ENCODE assay signal across 8 cellular contexts in the genomic region with DNA sequence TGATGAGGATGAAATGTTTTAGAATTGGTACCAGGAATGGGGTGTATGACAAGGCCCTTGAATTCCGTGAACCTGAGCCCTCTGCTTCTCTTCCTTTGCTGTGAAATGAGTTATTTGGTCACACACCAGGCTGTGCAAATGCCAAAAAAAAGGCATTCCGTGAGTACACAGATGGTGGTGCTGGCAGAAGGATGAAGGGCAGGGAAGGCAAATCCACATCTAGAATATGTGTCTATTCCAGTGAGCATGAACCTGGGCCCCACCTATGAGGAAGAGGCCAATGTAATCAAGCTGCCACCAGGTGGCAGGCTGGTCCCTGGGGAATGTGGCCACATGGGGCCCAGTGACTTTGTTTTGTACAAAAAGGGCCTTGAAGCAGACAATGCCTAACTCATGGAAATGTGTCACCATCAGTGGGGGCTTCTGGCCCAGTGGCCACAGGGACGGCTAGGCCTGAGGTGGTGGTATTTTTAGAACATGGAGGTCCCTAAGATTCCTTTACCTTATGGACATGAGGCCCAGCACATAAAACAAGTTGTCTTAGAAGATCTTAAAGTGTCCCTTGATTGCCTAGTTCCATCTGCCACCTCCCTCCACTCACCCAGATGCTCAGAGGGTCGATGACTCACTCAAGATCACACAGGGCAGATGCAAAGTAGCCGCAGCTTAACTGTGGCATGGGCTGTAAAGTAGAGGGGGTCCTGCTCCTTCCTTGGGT. TPM values are rescaled to one million over a fixed set of nuclear protein-coding genes. Genes with fewer than 3 reads are reported as not detected.
A peak's percentile ranks its signal among the peaks of the same experiment; 100 is the strongest.
DNase-seq lines count a peak whose midpoint lies in the region; ATAC-seq and TF ChIP-seq lines count a peak whose summit lies in the region.

No MANE protein-coding gene starts in this region.

- H3K27ac Mint-ChIP-seq in activated naive CD4-positive, alpha-beta T cell treated with anti-CD3 and anti-CD28 coated beads for 36 hours, result peak overlapping the region; percentile 75
- no peak overlapping the region for H3K27ac Mint-ChIP-seq in glutamatergic neuron (ENCODE audit: unreplicated experiment)

- peak overlapping the region; percentile 9 to 73; a peak in 2 of 4 replicates for H4K8ac ChIP-seq in IMR-90 (ENCODE audit: low read depth in 2 of 2, low read length in 2 of 2)

- peaks cover 5 to 11% of the 10 kb centered on the region in 2 experiments for H3K79me1 ChIP-seq in IMR-90 (ENCODE audit: low read depth in 1 of 2, low read length in 2 of 2)

- H2BK5ac ChIP-seq in IMR-90 (ENCODE audit: low read depth, low read length, poor library complexity, severe bottlenecking), result no peak overlapping the region

- peaks cover 28% of the 10 kb centered on the region for H3K4me1 Mint-ChIP-seq in activated naive CD4-positive, alpha-beta T cell treated with anti-CD3 and anti-CD28 coated beads for 36 hours (ENCODE audit: low read depth)
- H3K4me1 Mint-ChIP-seq in glutamatergic neuron (ENCODE audit: low read depth, unreplicated experiment), result peaks cover 4% of the 10 kb centered on the region

- intact Hi-C loops in IMR-90 (cut with micrococcal nuclease), result loop anchor here (1.0 kb wide), 1 partner anchor 94 kb away; no protein-coding TSS in a partner anchor
- intact Hi-C loops in activated naive CD4-positive, alpha-beta T cell treated with anti-CD3 and anti-CD28 coated beads for 36 hours (cut with micrococcal nuclease), result loop anchor here (1.0 to 2.0 kb wide), 3 partner anchors 35 to 212 kb away; no protein-coding TSS in a partner anchor

- H3K27me3 ChIP-seq in IMR-90 (ENCODE audit: control insufficient read depth, insufficient read depth, low read length), result no peaks in the 10 kb centered on the region

- peak overlapping the region; percentile 10 for H2AK9ac ChIP-seq in IMR-90 (replicated peaks; ENCODE audit: low read depth, low read length, poor library complexity)

- no peaks in the 10 kb centered on the region for H3K9me3 Mint-ChIP-seq in activated naive CD4-positive, alpha-beta T cell treated with anti-CD3 and anti-CD28 coated beads for 36 hours
- peaks cover 7% of the 10 kb centered on the region for H3K9me3 Mint-ChIP-seq in glutamatergic neuron (ENCODE audit: unreplicated experiment)

- BruUV-seq in IMR-90 (replicated peaks; lab: Mats Ljungman, UMichigan), result no TSS peak

- H2BK20ac ChIP-seq in IMR-90 (ENCODE audit: low read depth, low read length), result peak overlapping the region; percentile 54; the same call in 1 of the 2 replicates

- 78% methylated on average over 1 of the region's 5 CpGs; no CpG with 5 or more reads in 1 of the 2 experiments for WGBS in IMR-90 (ENCODE audit: extremely low coverage in 2 of 2, insufficient read length in 1 of 2), 2 experiments

- no peaks in the 10 kb centered on the region for H4K20me1 ChIP-seq in IMR-90 (ENCODE audit: insufficient read depth, low read length)

- TF ChIP-seq CTCF in IMR-90 (conservative IDR thresholded peaks at IDR 0.05; ENCODE audit: low read depth, low read length) (peak; percentile 87), glutamatergic neuron (IDR thresholded peaks at IDR 0.05; ENCODE audit: partially characterized antibody, unreplicated experiment) (peak; percentile 36)

- peaks cover 13% of the 10 kb centered on the region for H3K4me1 ChIP-seq in IMR-90 (ENCODE audit: control insufficient read depth, insufficient read depth, low read length)

- H3K9me3 ChIP-seq in IMR-90 (ENCODE audit: control insufficient read depth, insufficient read depth, low read length), result no peaks in the 10 kb centered on the region

- peak overlapping the region; percentile 46; the same call in 2 of the 3 replicates for H2BK15ac ChIP-seq in IMR-90 (ENCODE audit: low read depth, low read length)

- in situ Hi-C loops in IMR-90 (cut with MboI; ENCODE audit: low sequenced_read_pairs), result loop anchor here (10.0 kb wide), 2 partner anchors 94 to 286 kb away; no protein-coding TSS in a partner anchor

- peak overlapping the region; percentile 85 for H2AFZ ChIP-seq in IMR-90 (replicated peaks; ENCODE audit: low read length, poor library complexity)

- peak overlapping the region; percentile 75 for H2AK5ac ChIP-seq in IMR-90 (ENCODE audit: low read depth, low read length)

- ATAC-seq in IMR-90 (ENCODE audit: low read depth), result no peak; the same call in 1 of the 2 replicates
- ATAC-seq in GM19397 (IDR thresholded peaks at IDR 0.05; ENCODE audit: unreplicated experiment), result no peak
- no peak for ATAC-seq in HG03354 (IDR thresholded peaks at IDR 0.05; ENCODE audit: poor library complexity, severe bottlenecking, unreplicated experiment)

- H3K4me3 ChIP-seq in IMR-90 (ENCODE audit: insufficient read depth, low read depth, low read length), result no peak overlapping the region

- H3K4me3 Mint-ChIP-seq in activated naive CD4-positive, alpha-beta T cell treated with anti-CD3 and anti-CD28 coated beads for 36 hours, result no peak overlapping the region
- no peak overlapping the region for H3K4me3 Mint-ChIP-seq in glutamatergic neuron (ENCODE audit: unreplicated experiment)

- H3K36me3 Mint-ChIP-seq in activated naive CD4-positive, alpha-beta T cell treated with anti-CD3 and anti-CD28 coated beads for 36 hours (ENCODE audit: low read depth), result no peaks in the 10 kb centered on the region
- peaks cover 6% of the 10 kb centered on the region for H3K36me3 Mint-ChIP-seq in glutamatergic neuron (ENCODE audit: unreplicated experiment)

- dilution Hi-C loops in IMR-90 (cut with HindIII; ENCODE audit: low sequenced_read_pairs, unreplicated experiment), result no loop called here

- no peak overlapping the region for H3K18ac ChIP-seq in IMR-90 (ENCODE audit: low read depth, low read length)

- TF ChIP-seq POLR2A in IMR-90 (IDR thresholded peaks at IDR 0.05; ENCODE audit: low read depth, low read length), result no peak

- CTCF ChIA-PET in IMR-90 (lab: Yijun Ruan, JAX), result interaction anchor here (1.2 kb wide), 1 partner anchor 35 kb away, joined by 3 read pairs; no protein-coding TSS in a partner anchor
- CTCF ChIA-PET in activated naive CD4-positive, alpha-beta T cell treated with anti-CD3 and anti-CD28 coated beads for 36 hours (lab: Charles Lee), result interaction anchor here (0.6 to 14.3 kb wide), 26 partner anchors 8 to 210 kb away, joined by 3 to 287 read pairs (median 3); a partner anchor contains a TSS

- DNase-seq in DMS153 (lab: John Stamatoyannopoulos, UW) (peak; percentile 16), IMR-90 (peak; percentile 70), SK-N-DZ (ENCODE audit: low spot score) (peak; percentile 81), glutamatergic neuron (no peak), putamen (ENCODE audit: low spot score) (peak; percentile 78)
- peak; percentile 89 for DNase-seq in activated naive CD4-positive, alpha-beta T cell treated with anti-CD3 and anti-CD28 coated beads for 36 hours

- no peak overlapping the region for H3K23ac ChIP-seq in IMR-90 (ENCODE audit: low read depth, low read length)

- POLR2A ChIA-PET in IMR-90 (lab: Charles Lee; ENCODE audit: unreplicated experiment), result no interaction called here

- peak overlapping the region; percentile 45 for H4K91ac ChIP-seq in IMR-90 (ENCODE audit: insufficient read depth, low read depth, low read length)

- peak overlapping the region; percentile 55 for H3K4ac ChIP-seq in IMR-90 (ENCODE audit: low read depth, low read length)

- TF ChIP-seq RAD21 in IMR-90 (IDR thresholded peaks at IDR 0.05; ENCODE audit: low read length), result peak; percentile 91

- H3K36me3 ChIP-seq in IMR-90 (ENCODE audit: control insufficient read depth, insufficient read depth, low read length), result no peaks in the 10 kb centered on the region

- H3K9ac ChIP-seq in IMR-90 (ENCODE audit: low read depth, low read length), result no peak overlapping the region

- H3K4me2 ChIP-seq in IMR-90 (ENCODE audit: low read depth, low read length), result no peak overlapping the region

- no peak overlapping the region for H3K56ac ChIP-seq in IMR-90 (ENCODE audit: extremely low read depth, insufficient read depth, low read length)

- no peaks in the 10 kb centered on the region for H3K27me3 Mint-ChIP-seq in activated naive CD4-positive, alpha-beta T cell treated with anti-CD3 and anti-CD28 coated beads for 36 hours (ENCODE audit: low read depth)
- H3K27me3 Mint-ChIP-seq in glutamatergic neuron (ENCODE audit: unreplicated experiment), result peaks cover 8% of the 10 kb centered on the region

- no peak overlapping the region for H3K27ac ChIP-seq in IMR-90 (ENCODE audit: insufficient read depth, low read length)

- peaks cover 7% of the 10 kb centered on the region for H3K9me1 ChIP-seq in IMR-90 (ENCODE audit: insufficient read depth, low read length)

- H4K5ac ChIP-seq in IMR-90 (ENCODE audit: low read depth, low read length), result peak overlapping the region; percentile 34; the same call in 1 of the 2 replicates

- 0 out of 2 replicates have a peak overlapping the region, but pooled peaks have one; percentile 54 for H3K14ac ChIP-seq in IMR-90 (replicated peaks; ENCODE audit: low read depth, low read length)

- H2BK120ac ChIP-seq in IMR-90 (ENCODE audit: low read depth, low read length), result 0 out of 2 replicates have a peak overlapping the region, but pooled peaks have one; percentile 40

RNA-seq across cellular contexts. Expression of a gene that starts 3.9 kb away (rescaled TPM):
- total RNA-seq in IMR-90 (2012; rRNA removed) (13.6 and 15.8 TPM in 2 replicates), glutamatergic neuron (ENCODE audit: unreplicated experiment) (43.1 TPM)
- polyA plus RNA-seq in IMR-90 (2012; rRNA removed), result 21.4 and 21.9 TPM in 2 replicates
- polyA plus RNA-seq in IMR-90 (2012; cell fraction: cytosol; rRNA removed), result 12.5 and 16.5 TPM in 2 replicates
- 74.1 and 148 TPM in 2 replicates for polyA plus RNA-seq in IMR-90 (2012; cell fraction: nucleus; rRNA removed; ENCODE audit: low replicate concordance)
- polyA plus RNA-seq in SK-N-DZ (2014; cell fraction: cytosol; rRNA removed), result 20.7 and 26.5 TPM in 2 replicates
- 81.1 and 92.8 TPM in 2 replicates for polyA plus RNA-seq in SK-N-DZ (2014; cell fraction: nucleus; rRNA removed)
- 1 to 10 TPM; 2.8 to 3.9 TPM for total RNA-seq in activated naive CD4-positive, alpha-beta T cell treated with anti-CD3 and anti-CD28 coated beads for 36 hours

RNA-seq across cellular contexts. Expression of a gene that starts 5.7 kb away (rescaled TPM):
- total RNA-seq in IMR-90 (2012; rRNA removed), result 37.8 and 54.8 TPM in 2 replicates
- polyA plus RNA-seq in IMR-90 (2012; rRNA removed), result 24.0 and 38.7 TPM in 2 replicates
- polyA plus RNA-seq in IMR-90 (2012; cell fraction: cytosol; rRNA removed), result 10.1 and 20.7 TPM in 2 replicates
- polyA plus RNA-seq in IMR-90 (2012; cell fraction: nucleus; rRNA removed; ENCODE audit: low replicate concordance), result 57.9 and 59.4 TPM in 2 replicates
- 2.6 and 13.2 TPM in 2 replicates for polyA plus RNA-seq in SK-N-DZ (2014; cell fraction: cytosol; rRNA removed)
- polyA plus RNA-seq in SK-N-DZ (2014; cell fraction: nucleus; rRNA removed), result 3.6 and 4.2 TPM in 2 replicates
- total RNA-seq in activated naive CD4-positive, alpha-beta T cell treated with anti-CD3 and anti-CD28 coated beads for 36 hours, result 1 to 10 TPM; 8.2 to 8.8 TPM
- 0.76 TPM for total RNA-seq in glutamatergic neuron (ENCODE audit: unreplicated experiment)

RNA-seq across cellular contexts. Expression of a gene that starts 34.3 kb away (rescaled TPM):
- total RNA-seq in IMR-90 (2012; rRNA removed), result 0.83 and 0.90 TPM in 2 replicates
- polyA plus RNA-seq in IMR-90 (2012; rRNA removed), result 2.2 and 2.6 TPM in 2 replicates
- 2.1 and 2.8 TPM in 2 replicates for polyA plus RNA-seq in IMR-90 (2012; cell fraction: cytosol; rRNA removed)
- polyA plus RNA-seq in IMR-90 (2012; cell fraction: nucleus; rRNA removed; ENCODE audit: low replicate concordance), result 3.1 and 7.3 TPM in 2 replicates
- 7.2 and 8.6 TPM in 2 replicates for polyA plus RNA-seq in SK-N-DZ (2014; cell fraction: cytosol; rRNA removed)
- polyA plus RNA-seq in SK-N-DZ (2014; cell fraction: nucleus; rRNA removed), result 6.6 and 6.7 TPM in 2 replicates
- 1 to 10 TPM; 1.1 to 1.5 TPM for total RNA-seq in activated naive CD4-positive, alpha-beta T cell treated with anti-CD3 and anti-CD28 coated beads for 36 hours
- 6.2 TPM for total RNA-seq in glutamatergic neuron (ENCODE audit: unreplicated experiment)

RNA-seq across cellular contexts. Expression of a gene that starts 34.4 kb away (rescaled TPM):
- 5.6 and 7.3 TPM in 2 replicates for total RNA-seq in IMR-90 (2012; rRNA removed)
- 7.7 and 8.1 TPM in 2 replicates for polyA plus RNA-seq in IMR-90 (2012; rRNA removed)
- polyA plus RNA-seq in IMR-90 (2012; cell fraction: cytosol; rRNA removed), result 26.6 and 29.1 TPM in 2 replicates
- 10.3 and 20.5 TPM in 2 replicates for polyA plus RNA-seq in IMR-90 (2012; cell fraction: nucleus; rRNA removed; ENCODE audit: low replicate concordance)
- polyA plus RNA-seq in SK-N-DZ (2014; cell fraction: cytosol; rRNA removed), result 58.6 and 61.0 TPM in 2 replicates
- polyA plus RNA-seq in SK-N-DZ (2014; cell fraction: nucleus; rRNA removed), result 29.3 and 42.1 TPM in 2 replicates
- total RNA-seq in activated naive CD4-positive, alpha-beta T cell treated with anti-CD3 and anti-CD28 coated beads for 36 hours, result 10 to 100 TPM; 36.6 to 37.1 TPM
- 5.8 TPM for total RNA-seq in glutamatergic neuron (ENCODE audit: unreplicated experiment)

RNA-seq across cellular contexts. Expression of a gene that starts 34.4 kb away (rescaled TPM):
- 36.9 and 49.7 TPM in 2 replicates for total RNA-seq in IMR-90 (2012; rRNA removed)
- polyA plus RNA-seq in IMR-90 (2012; rRNA removed), result 67.2 and 68.9 TPM in 2 replicates
- polyA plus RNA-seq in IMR-90 (2012; cell fraction: cytosol; rRNA removed), result 118 and 156 TPM in 2 replicates
- polyA plus RNA-seq in IMR-90 (2012; cell fraction: nucleus; rRNA removed; ENCODE audit: low replicate concordance), result 109 and 114 TPM in 2 replicates
- 17.6 and 31.0 TPM in 2 replicates for polyA plus RNA-seq in SK-N-DZ (2014; cell fraction: cytosol; rRNA removed)
- 21.7 and 101 TPM in 2 replicates for polyA plus RNA-seq in SK-N-DZ (2014; cell fraction: nucleus; rRNA removed)
- 100 to 1,000 TPM; 274 to 276 TPM for total RNA-seq in activated naive CD4-positive, alpha-beta T cell treated with anti-CD3 and anti-CD28 coated beads for 36 hours
- 157 TPM for total RNA-seq in glutamatergic neuron (ENCODE audit: unreplicated experiment)
